Comparison of ENCODE assay signal across 15 cellular contexts in genomic region chr10:88045544-88046415, GRCh38.
DNase-seq lines count a peak whose midpoint lies in the region; ATAC-seq and TF ChIP-seq lines count a peak whose summit lies in the region.
"Had no signal": no experiment of that assay in that cellular context is flagged by ENCODE, and none has a peak within 500 bp of the region (broad histone marks: within the 10 kb centered on the region; RNA-seq: fewer than 3 reads in every experiment).

No MANE protein-coding gene starts in this region.

- H3K14ac ChIP-seq in H9 (ENCODE audit: insufficient read depth, low read length): no peak overlapping the region

- no CpG with 5 or more reads among the region's 6 CpGs for WGBS in H9 (ENCODE audit: extremely low coverage, insufficient read length, low lambda C conversion rate)
- 43 to 58% methylated on average over 6 of the region's 6 CpGs for WGBS in body of pancreas, 2 donors

- H4K91ac ChIP-seq in H9 (ENCODE audit: insufficient read length, low read depth, low read length): no peak overlapping the region

- H3K56ac ChIP-seq in H9 (ENCODE audit: insufficient read length, low read depth, low read length): no peak overlapping the region

- H3K27me3 ChIP-seq in H9 (ENCODE audit: insufficient read depth, low read length) (no peaks in the 10 kb centered on the region), gastrocnemius medialis (no peaks in the 10 kb centered on the region), body of pancreas (no peaks in the 10 kb centered on the region)
- H3K27me3 ChIP-seq: esophagus muscularis mucosa had no signal

- no peaks in the 10 kb centered on the region for H3K23me2 ChIP-seq in H9 (ENCODE audit: insufficient read length, low read depth, low read length, poor library complexity, severe bottlenecking)

- H3K27ac Mint-ChIP-seq in H9: peak overlapping the region in 1 of 3 experiments; percentile 54; a peak in 3 of 7 replicates

- no peak overlapping the region for H4K8ac ChIP-seq in H9 (replicated peaks; ENCODE audit: insufficient read length, low read depth, low read length)

- peaks cover 0 to 2% (median 0%) of the 10 kb centered on the region in 3 experiments; a peak in 5 of 7 replicates for H3K36me3 Mint-ChIP-seq in H9 (ENCODE audit: insufficient read depth in 1 of 3, low read depth in 3 of 3)

- intact Hi-C loops in gastrocnemius medialis (cut with DNase I; ENCODE audit: low total_unique reads): loop anchor here (5.0 kb wide), 1 partner anchor 47 kb away; no protein-coding TSS in a partner anchor
- intact Hi-C loops in body of pancreas (cut with DNase I): no loop called here

- no peak for ATAC-seq in gastrocnemius medialis
- no peak for ATAC-seq in body of pancreas
- ATAC-seq in GM19023 (IDR thresholded peaks at IDR 0.05; ENCODE audit: unreplicated experiment): no peak
- no peak for ATAC-seq in HG03196 (IDR thresholded peaks at IDR 0.05; ENCODE audit: unreplicated experiment)

- no peak overlapping the region for H2AFZ ChIP-seq in H9 (ENCODE audit: low read length)

- H2BK5ac ChIP-seq in H9 (ENCODE audit: insufficient read length, low read length): no peak overlapping the region

- H3K9me3 ChIP-seq in H9 (ENCODE audit: control insufficient read depth, low read depth, low read length) (no peaks in the 10 kb centered on the region), gastrocnemius medialis (no peaks in the 10 kb centered on the region), body of pancreas (no peaks in the 10 kb centered on the region)
- H3K9me3 ChIP-seq: esophagus muscularis mucosa had no signal

- peaks cover 0 to 5% of the 10 kb centered on the region in 2 experiments; a peak in 3 of 5 replicates for H3K9me3 Mint-ChIP-seq in H9

- peak overlapping the region; percentile 41 for H3K4me2 ChIP-seq in H9 (ENCODE audit: insufficient read depth, insufficient read length, low read length)

- no peaks in the 10 kb centered on the region for H4K20me1 ChIP-seq in H9 (ENCODE audit: control insufficient read depth, insufficient read depth, insufficient read length)

- H3K4me3 Mint-ChIP-seq in H9: no peak overlapping the region

- H3K27me3 Mint-ChIP-seq in H9 (ENCODE audit: low read depth): peaks cover 5% of the 10 kb centered on the region

- H3K79me2 ChIP-seq in H9 (ENCODE audit: insufficient read depth, low read length): no peaks in the 10 kb centered on the region

- no peaks in the 10 kb centered on the region for H3K79me1 ChIP-seq in H9 (ENCODE audit: insufficient read depth, low read depth, low read length, poor library complexity, severe bottlenecking)

- in situ Hi-C loops in gastrocnemius medialis (cut with MboI; ENCODE audit: low sequenced_read_pairs in 4 of 4): no loop called here

- no peak overlapping the region for H2BK20ac ChIP-seq in H9 (ENCODE audit: low read depth, low read length, poor library complexity, severe bottlenecking)

- no peak for TF ChIP-seq POLR2A in gastrocnemius medialis (IDR thresholded peaks at IDR 0.05)
- TF ChIP-seq POLR2A in body of pancreas (IDR thresholded peaks at IDR 0.05): no peak

- H2BK15ac ChIP-seq in H9 (ENCODE audit: low read depth, low read length): no peak overlapping the region

- peaks cover 28 to 30% of the 10 kb centered on the region in 2 experiments for H3K4me1 Mint-ChIP-seq in H9

- H3K4me3 ChIP-seq in fibroblast of villous mesenchyme (ENCODE audit: low read depth, low read length) (no peak overlapping the region), gastrocnemius medialis (no peak overlapping the region), body of pancreas (no peak overlapping the region)
- H3K4me3 ChIP-seq: esophagus muscularis mucosa had no signal

- no peaks in the 10 kb centered on the region for H3K36me3 ChIP-seq in gastrocnemius medialis
- no peaks in the 10 kb centered on the region for H3K36me3 ChIP-seq in body of pancreas (replicated peaks in 1 of 2; ENCODE audit: insufficient read depth in 1 of 2, low read depth in 2 of 2)
- H3K36me3 ChIP-seq: esophagus muscularis mucosa had no signal

- H3K18ac ChIP-seq in H9 (ENCODE audit: insufficient read length, low read depth, low read length): no peak overlapping the region

- H3K9ac ChIP-seq in H9 (ENCODE audit: extremely low read depth, insufficient read length, low read length): no peak overlapping the region

- H3K4me1 ChIP-seq in H9 (ENCODE audit: insufficient read depth, low read length) (peaks cover 8% of the 10 kb centered on the region; the same call in 1 of the 2 replicates), gastrocnemius medialis (peaks cover 19 to 25% of the 10 kb centered on the region in 2 donors), body of pancreas (peaks cover 20% of the 10 kb centered on the region)

- H2AK5ac ChIP-seq in H9 (ENCODE audit: insufficient read length, low read length): no peak overlapping the region

- no peak for TF ChIP-seq CTCF in H9 (conservative IDR thresholded peaks at IDR 0.05)
- TF ChIP-seq CTCF in fibroblast of villous mesenchyme (IDR thresholded peaks at IDR 0.05; ENCODE audit: insufficient read depth, low read depth, low read length): no peak
- TF ChIP-seq CTCF in gastrocnemius medialis (IDR thresholded peaks at IDR 0.05 in 4 of 5, conservative IDR thresholded peaks at IDR 0.05 in 1 of 5): no peak
- no peak for TF ChIP-seq CTCF in body of pancreas (IDR thresholded peaks at IDR 0.05)

- DNase-seq in H9 (no peak), RPMI7951 (ENCODE audit: low read depth) (peak; percentile 56), fibroblast of villous mesenchyme (ENCODE audit: low read depth) (peak; percentile 37), gastrocnemius medialis (no peak), body of pancreas (no peak), NCI-H2227 treated with DMSO at 0.1 percent for 48 hours (lab: John Stamatoyannopoulos, UW) (no peak)
- DNase-seq: activated CD4-positive, alpha-beta T cell treated with anti-CD3 and anti-CD28 coated beads, Interleukin-2, amount 50 U/mL, for 4 hours; C1 segment of cervical spinal cord; GF-D8; NCI-H1417 treated with DMSO at 0.1 percent for 48 hours; NCI-H82; stimulated activated CD8-positive, alpha-beta memory T cell treated with anti-CD3 and anti-CD28 coated beads, Interleukin-4, amount 100 ng/mL, for 48 hours had no signal

- no peak overlapping the region for H3T11ph ChIP-seq in H9 (ENCODE audit: low read length)

- H3K4ac ChIP-seq in H9 (ENCODE audit: low read depth, low read length): no peak overlapping the region

- H3K23ac ChIP-seq in H9 (ENCODE audit: insufficient read length, low read depth, low read length): no peak overlapping the region

- no peak overlapping the region for H3K27ac ChIP-seq in H9 (ENCODE audit: insufficient read length, low read depth, low read length)
- H3K27ac ChIP-seq in gastrocnemius medialis: peak overlapping the region; percentile 33 to 56 (median 48)
- peak overlapping the region in 1 of 4 donors; percentile 4 for H3K27ac ChIP-seq in body of pancreas

- no peak overlapping the region for H4K5ac ChIP-seq in H9 (ENCODE audit: insufficient read length, low read depth, low read length)

- H2BK120ac ChIP-seq in H9 (ENCODE audit: low read depth, low read length, poor library complexity, severe bottlenecking): no peak overlapping the region

- no peak overlapping the region for H2BK12ac ChIP-seq in H9 (ENCODE audit: insufficient read length, low read depth, low read length)

Comparison
In these comparisons a context has a peak if more than half of its experiments do, and no peak if none do; other contexts are left out.
1. DNase-seq: peak in RPMI7951 (single experiment) and fibroblast of villous mesenchyme (single experiment); none in H9 (single experiment), gastrocnemius medialis (0 of 2), body of pancreas (0 of 4) and NCI-H2227 treated with DMSO at 0.1 percent for 48 hours (single experiment).